ENCODE assay signal across 1 cellular context in genomic region chr1:16612332-16613172, GRCh38.
TF ChIP-seq lines count a peak whose summit lies in the region.

No MANE protein-coding gene starts in this region.

TF ChIP-seq in K562, 482 proteins besides CTCF, POLR2A, EP300 and RAD21 (continued from another document and continues in another):
- TF ChIP-seq, protein P1, sequence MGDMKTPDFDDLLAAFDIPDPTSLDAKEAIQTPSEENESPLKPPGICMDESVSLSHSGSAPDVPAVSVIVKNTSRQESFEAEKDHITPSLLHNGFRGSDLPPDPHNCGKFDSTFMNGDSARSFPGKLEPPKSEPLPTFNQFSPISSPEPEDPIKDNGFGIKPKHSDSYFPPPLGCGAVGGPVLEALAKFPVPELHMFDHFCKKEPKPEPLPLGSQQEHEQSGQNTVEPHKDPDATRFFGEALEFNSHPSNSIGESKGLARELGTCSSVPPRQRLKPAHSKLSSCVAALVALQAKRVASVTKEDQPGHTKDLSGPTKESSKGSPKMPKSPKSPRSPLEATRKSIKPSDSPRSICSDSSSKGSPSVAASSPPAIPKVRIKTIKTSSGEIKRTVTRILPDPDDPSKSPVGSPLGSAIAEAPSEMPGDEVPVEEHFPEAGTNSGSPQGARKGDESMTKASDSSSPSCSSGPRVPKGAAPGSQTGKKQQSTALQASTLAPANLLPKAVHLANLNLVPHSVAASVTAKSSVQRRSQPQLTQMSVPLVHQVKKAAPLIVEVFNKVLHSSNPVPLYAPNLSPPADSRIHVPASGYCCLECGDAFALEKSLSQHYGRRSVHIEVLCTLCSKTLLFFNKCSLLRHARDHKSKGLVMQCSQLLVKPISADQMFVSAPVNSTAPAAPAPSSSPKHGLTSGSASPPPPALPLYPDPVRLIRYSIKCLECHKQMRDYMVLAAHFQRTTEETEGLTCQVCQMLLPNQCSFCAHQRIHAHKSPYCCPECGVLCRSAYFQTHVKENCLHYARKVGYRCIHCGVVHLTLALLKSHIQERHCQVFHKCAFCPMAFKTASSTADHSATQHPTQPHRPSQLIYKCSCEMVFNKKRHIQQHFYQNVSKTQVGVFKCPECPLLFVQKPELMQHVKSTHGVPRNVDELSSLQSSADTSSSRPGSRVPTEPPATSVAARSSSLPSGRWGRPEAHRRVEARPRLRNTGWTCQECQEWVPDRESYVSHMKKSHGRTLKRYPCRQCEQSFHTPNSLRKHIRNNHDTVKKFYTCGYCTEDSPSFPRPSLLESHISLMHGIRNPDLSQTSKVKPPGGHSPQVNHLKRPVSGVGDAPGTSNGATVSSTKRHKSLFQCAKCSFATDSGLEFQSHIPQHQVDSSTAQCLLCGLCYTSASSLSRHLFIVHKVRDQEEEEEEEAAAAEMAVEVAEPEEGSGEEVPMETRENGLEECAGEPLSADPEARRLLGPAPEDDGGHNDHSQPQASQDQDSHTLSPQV (IDR thresholded peaks at IDR 0.05) = no peak
- TF ChIP-seq PHF21A (IDR thresholded peaks at IDR 0.05; ENCODE audit: borderline replicate concordance, low read depth) (no peak), TSHZ1 (CRISPR knock-in tag; IDR thresholded peaks at IDR 0.05) (0 out of 2 replicates have a peak, but pooled peaks have one; percentile 5), ZNF589 (CRISPR knock-in tag; IDR thresholded peaks at IDR 0.05; ENCODE audit: low read depth) (no peak), ZNF696 (CRISPR knock-in tag; conservative IDR thresholded peaks at IDR 0.05) (no peak), ZNF311 (CRISPR knock-in tag; IDR thresholded peaks at IDR 0.05) (no peak), YY1 (IDR thresholded peaks at IDR 0.05; ENCODE audit: borderline replicate concordance in 1 of 3, control insufficient read depth in 1 of 3, extremely low read depth in 1 of 3, insufficient read depth in 3 of 3, insufficient read length in 1 of 3, insufficient replicate concordance in 2 of 3, low read depth in 1 of 3, low read length in 2 of 3) (no peak), ZNF436 (CRISPR knock-in tag; IDR thresholded peaks at IDR 0.05) (no peak), RB1 (IDR thresholded peaks at IDR 0.05; ENCODE audit: low read depth) (no peak), PTRF (tag; IDR thresholded peaks at IDR 0.05) (0 out of 2 replicates have a peak, but pooled peaks have one; percentile 6), ETS1 (conservative IDR thresholded peaks at IDR 0.05; ENCODE audit: control insufficient read depth, low read depth, low read length) (no peak), KLF16 (IDR thresholded peaks at IDR 0.05) (no peak), E4F1 (CRISPR knock-in tag; IDR thresholded peaks at IDR 0.05; ENCODE audit: borderline replicate concordance) (no peak), ZNF143 (CRISPR knock-in tag; IDR thresholded peaks at IDR 0.05) (no peak), HES1 (IDR thresholded peaks at IDR 0.05; ENCODE audit: low read depth) (no peak), DMBX1 (CRISPR knock-in tag; IDR thresholded peaks at IDR 0.05; ENCODE audit: borderline replicate concordance) (no peak), REST (CRISPR knock-in tag; IDR thresholded peaks at IDR 0.05; ENCODE audit: low read depth) (0 out of 2 replicates have a peak, but pooled peaks have one; percentile 80), ATF1 (CRISPR knock-in tag; IDR thresholded peaks at IDR 0.05) (no peak), ATF1 (tag; IDR thresholded peaks at IDR 0.05) (0 out of 2 replicates have a peak, but pooled peaks have one; percentile 13), ZNF146 (CRISPR knock-in tag; IDR thresholded peaks at IDR 0.05; ENCODE audit: unreplicated experiment) (no peak), RAD51 (IDR thresholded peaks at IDR 0.05; ENCODE audit: borderline replicate concordance, low read depth) (no peak), ZC3H4 (CRISPR knock-in tag; IDR thresholded peaks at IDR 0.05; ENCODE audit: borderline replicate concordance) (no peak), NCOA2 (IDR thresholded peaks at IDR 0.05; ENCODE audit: partially characterized antibody in 2 of 2) (no peak), ZNF212 (CRISPR knock-in tag; IDR thresholded peaks at IDR 0.05) (no peak)
- TF ChIP-seq, protein P2, sequence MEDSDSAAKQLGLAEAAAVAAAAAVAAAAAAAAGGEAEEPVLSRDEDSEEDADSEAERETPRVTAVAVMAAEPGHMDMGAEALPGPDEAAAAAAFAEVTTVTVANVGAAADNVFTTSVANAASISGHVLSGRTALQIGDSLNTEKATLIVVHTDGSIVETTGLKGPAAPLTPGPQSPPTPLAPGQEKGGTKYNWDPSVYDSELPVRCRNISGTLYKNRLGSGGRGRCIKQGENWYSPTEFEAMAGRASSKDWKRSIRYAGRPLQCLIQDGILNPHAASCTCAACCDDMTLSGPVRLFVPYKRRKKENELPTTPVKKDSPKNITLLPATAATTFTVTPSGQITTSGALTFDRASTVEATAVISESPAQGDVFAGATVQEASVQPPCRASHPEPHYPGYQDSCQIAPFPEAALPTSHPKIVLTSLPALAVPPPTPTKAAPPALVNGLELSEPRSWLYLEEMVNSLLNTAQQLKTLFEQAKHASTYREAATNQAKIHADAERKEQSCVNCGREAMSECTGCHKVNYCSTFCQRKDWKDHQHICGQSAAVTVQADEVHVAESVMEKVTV (CRISPR knock-in tag; IDR thresholded peaks at IDR 0.05) = peak; percentile 26; the same call in 1 of the 2 replicates
- TF ChIP-seq, protein P3, sequence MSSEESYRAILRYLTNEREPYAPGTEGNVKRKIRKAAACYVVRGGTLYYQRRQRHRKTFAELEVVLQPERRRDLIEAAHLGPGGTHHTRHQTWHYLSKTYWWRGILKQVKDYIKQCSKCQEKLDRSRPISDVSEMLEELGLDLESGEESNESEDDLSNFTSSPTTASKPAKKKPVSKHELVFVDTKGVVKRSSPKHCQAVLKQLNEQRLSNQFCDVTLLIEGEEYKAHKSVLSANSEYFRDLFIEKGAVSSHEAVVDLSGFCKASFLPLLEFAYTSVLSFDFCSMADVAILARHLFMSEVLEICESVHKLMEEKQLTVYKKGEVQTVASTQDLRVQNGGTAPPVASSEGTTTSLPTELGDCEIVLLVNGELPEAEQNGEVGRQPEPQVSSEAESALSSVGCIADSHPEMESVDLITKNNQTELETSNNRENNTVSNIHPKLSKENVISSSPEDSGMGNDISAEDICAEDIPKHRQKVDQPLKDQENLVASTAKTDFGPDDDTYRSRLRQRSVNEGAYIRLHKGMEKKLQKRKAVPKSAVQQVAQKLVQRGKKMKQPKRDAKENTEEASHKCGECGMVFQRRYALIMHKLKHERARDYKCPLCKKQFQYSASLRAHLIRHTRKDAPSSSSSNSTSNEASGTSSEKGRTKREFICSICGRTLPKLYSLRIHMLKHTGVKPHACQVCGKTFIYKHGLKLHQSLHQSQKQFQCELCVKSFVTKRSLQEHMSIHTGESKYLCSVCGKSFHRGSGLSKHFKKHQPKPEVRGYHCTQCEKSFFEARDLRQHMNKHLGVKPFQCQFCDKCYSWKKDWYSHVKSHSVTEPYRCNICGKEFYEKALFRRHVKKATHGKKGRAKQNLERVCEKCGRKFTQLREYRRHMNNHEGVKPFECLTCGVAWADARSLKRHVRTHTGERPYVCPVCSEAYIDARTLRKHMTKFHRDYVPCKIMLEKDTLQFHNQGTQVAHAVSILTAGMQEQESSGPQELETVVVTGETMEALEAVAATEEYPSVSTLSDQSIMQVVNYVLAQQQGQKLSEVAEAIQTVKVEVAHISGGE (CRISPR knock-in tag; IDR thresholded peaks at IDR 0.05) = peak in 1 of 3 experiments; percentile 12; a peak in 1 of 6 replicates
- TF ChIP-seq, protein P4, sequence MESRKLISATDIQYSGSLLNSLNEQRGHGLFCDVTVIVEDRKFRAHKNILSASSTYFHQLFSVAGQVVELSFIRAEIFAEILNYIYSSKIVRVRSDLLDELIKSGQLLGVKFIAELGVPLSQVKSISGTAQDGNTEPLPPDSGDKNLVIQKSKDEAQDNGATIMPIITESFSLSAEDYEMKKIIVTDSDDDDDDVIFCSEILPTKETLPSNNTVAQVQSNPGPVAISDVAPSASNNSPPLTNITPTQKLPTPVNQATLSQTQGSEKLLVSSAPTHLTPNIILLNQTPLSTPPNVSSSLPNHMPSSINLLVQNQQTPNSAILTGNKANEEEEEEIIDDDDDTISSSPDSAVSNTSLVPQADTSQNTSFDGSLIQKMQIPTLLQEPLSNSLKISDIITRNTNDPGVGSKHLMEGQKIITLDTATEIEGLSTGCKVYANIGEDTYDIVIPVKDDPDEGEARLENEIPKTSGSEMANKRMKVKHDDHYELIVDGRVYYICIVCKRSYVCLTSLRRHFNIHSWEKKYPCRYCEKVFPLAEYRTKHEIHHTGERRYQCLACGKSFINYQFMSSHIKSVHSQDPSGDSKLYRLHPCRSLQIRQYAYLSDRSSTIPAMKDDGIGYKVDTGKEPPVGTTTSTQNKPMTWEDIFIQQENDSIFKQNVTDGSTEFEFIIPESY (CRISPR knock-in tag; IDR thresholded peaks at IDR 0.05) = no peak
